ENCODE assay signal across 17 cellular contexts in genomic region chr9:70535546-70536323, GRCh38.
"Had no signal": no experiment of that assay in that cellular context is flagged by ENCODE, and none has a peak within 500 bp of the region (broad histone marks: within the 10 kb centered on the region; RNA-seq: fewer than 3 reads in every experiment).

No MANE protein-coding gene starts in this region.

- ATAC-seq: left lobe of liver; lower lobe of right lung; naive thymus-derived CD4-positive, alpha-beta T cell; stimulated activated naive CD8-positive, alpha-beta T cell treated with anti-CD3 and anti-CD28 coated beads, Interleukin-15, Interleukin-2, amounts not matched to agents 100 U/mL and 50 U/mL, for 24 hours; upper lobe of right lung had no signal

- H3K36me3 ChIP-seq: breast epithelium, lower lobe of right lung, upper lobe of right lung had no signal

- H3K27me3 ChIP-seq: breast epithelium, upper lobe of right lung had no signal

- H3K4me3 ChIP-seq: breast epithelium, lower lobe of right lung, upper lobe of right lung had no signal

- DNase-seq: activated CD4-positive, alpha-beta memory T cell treated with anti-CD3 and anti-CD28 coated beads for 36 hours; activated CD4-positive, alpha-beta T cell treated with anti-CD3 and anti-CD28 coated beads for 48 hours; activated CD4-positive, CD25-positive, alpha-beta regulatory T cell; activated naive CD4-positive, alpha-beta T cell treated with Interleukin-2 at 50 U/mL for 16 hours; activated naive CD8-positive, alpha-beta T cell treated with anti-CD3 and anti-CD28 coated beads, Interleukin-2, amount 10 ng/mL, durations not matched to agents 7 days and 5 days; activated T-cell treated with anti-CD3 and anti-CD28 coated beads, Interleukin-2, amount 50 U/mL, for 48 hours; amniotic stem cell; foreskin fibroblast; lower lobe of right lung; naive thymus-derived CD4-positive, alpha-beta T cell; stimulated activated CD4-positive, alpha-beta T cell treated with anti-CD3 and anti-CD28 coated beads, Interleukin-12 subunit alpha, Interleukin-12 subunit beta, amount 100 ng/mL, for 4 hours; stimulated activated CD4-positive, alpha-beta T cell treated with anti-CD3 and anti-CD28 coated beads, Interleukin-4, amount 100 ng/mL, for 4 hours; stimulated activated naive CD8-positive, alpha-beta T cell treated with anti-CD3 and anti-CD28 coated beads, Interleukin-15, Interleukin-2, amounts not matched to agents 100 U/mL and 50 U/mL, for 24 hours; T-helper 9 cell; upper lobe of right lung had no signal

- H3K4me1 ChIP-seq: breast epithelium, lower lobe of right lung, upper lobe of right lung had no signal

- H3K27ac ChIP-seq: breast epithelium, lower lobe of right lung, upper lobe of right lung had no signal

- H3K9me3 ChIP-seq: breast epithelium, lower lobe of right lung, upper lobe of right lung had no signal
